25 cellular contexts compared by ENCODE assay signal in the genomic region with DNA sequence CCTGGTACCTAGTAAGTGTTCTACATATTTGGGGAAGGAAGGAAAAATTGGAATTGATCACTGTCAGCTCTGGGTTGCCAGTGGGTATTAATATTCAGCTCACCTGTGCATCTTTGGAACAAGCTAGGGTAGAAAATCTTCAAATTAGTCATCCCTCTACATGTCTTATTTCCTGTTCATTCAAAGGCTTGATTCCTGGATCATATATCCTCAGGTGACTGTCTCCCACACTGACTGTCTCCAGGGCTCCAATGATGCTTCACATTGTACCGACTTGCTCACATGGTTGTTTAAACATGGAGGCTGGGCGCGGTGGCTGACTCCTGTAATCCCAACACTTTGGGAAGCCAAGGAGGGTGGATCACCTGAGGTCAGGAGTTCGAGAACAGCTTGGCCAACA.
"Had no signal": no experiment of that assay in that cellular context is flagged by ENCODE, and none has a peak within 500 bp of the region (broad histone marks: within the 10 kb centered on the region; RNA-seq: fewer than 3 reads in every experiment).

No MANE protein-coding gene starts in this region.

- DNase-seq: colonic mucosa; effector CD8-positive, alpha-beta T cell; endodermal cell; erythroblast; gastrocnemius medialis; heart left ventricle; hippocampal formation; kidney glomerular epithelial cell; mesenchymal stem cell; mucosa of descending colon; naive B cell; right lobe of liver; small intestine; stimulated activated CD4-positive, alpha-beta T cell treated with anti-CD3 and anti-CD28 coated beads, Interleukin-1b, Interleukin-23, amount 100 ng/mL, for 48 hours; stimulated activated CD4-positive, alpha-beta T cell treated with anti-CD3 and anti-CD28 coated beads, Interleukin-4, amount 100 ng/mL, for 24 hours; stimulated activated naive CD4-positive, alpha-beta T cell treated with Interleukin-2 at 50 U/mL for 16 hours; stomach; thyroid gland; trophoblast cell had no signal

- H3K36me3 ChIP-seq: colonic mucosa, gastrocnemius medialis, heart left ventricle, right lobe of liver, stomach, thyroid gland, vagina had no signal

- H3K79me2 ChIP-seq: parathyroid adenoma had no signal

- H3K9me3 ChIP-seq: colonic mucosa, gastrocnemius medialis, heart left ventricle, mucosa of descending colon, right lobe of liver, stomach, thyroid gland, vagina had no signal

- H3K27me3 ChIP-seq: colonic mucosa, gastrocnemius medialis, heart left ventricle, right lobe of liver, stomach, thyroid gland, vagina had no signal

- ATAC-seq: gastrocnemius medialis; heart left ventricle; left lobe of liver; mucosa of descending colon; natural killer cell treated with Interleukin-12 subunit alpha and Interleukin-12 subunit beta and Interleukin-15 and Interleukin-18, amount 100 ng/mL, for 72 hours; right lobe of liver; stimulated activated effector memory CD8-positive, alpha-beta T cell treated with anti-CD3 and anti-CD28 coated beads, Interleukin-12 subunit alpha, Interleukin-12 subunit beta, amount 100 ng/mL, for 72 hours had no signal

- H3K27ac ChIP-seq: colonic mucosa, gastrocnemius medialis, heart left ventricle, parathyroid adenoma, right lobe of liver, stomach, thyroid gland, vagina had no signal

- H3K4me1 ChIP-seq: colonic mucosa, gastrocnemius medialis, heart left ventricle, parathyroid adenoma, right lobe of liver, stomach, thyroid gland, vagina had no signal

- H3K9ac ChIP-seq: parathyroid adenoma had no signal

- H3K4me3 ChIP-seq: colonic mucosa, gastrocnemius medialis, heart left ventricle, lung, mucosa of descending colon, right lobe of liver, stomach, thyroid gland, vagina had no signal

- H2AFZ ChIP-seq: parathyroid adenoma had no signal
